In genomic region chr17:46002311-46002972, GRCh38 we compare ENCODE assay signal across 8 cellular contexts. TPM values are rescaled to one million over a fixed set of nuclear protein-coding genes. Genes with fewer than 3 reads are reported as not detected.
DNase-seq lines count a peak whose midpoint lies in the region; ATAC-seq, FAIRE-seq and TF ChIP-seq lines count a peak whose summit lies in the region.

No MANE protein-coding gene starts in this region.

- no peak overlapping the region for H3K4me3 Mint-ChIP-seq in activated B cell treated with CpG ODN at 0.5 μM for 24 hours

- intact Hi-C loops in activated B cell treated with CpG ODN at 0.5 μM for 24 hours (cut with micrococcal nuclease) = loop anchor here (2.0 to 5.0 kb wide), 4 partner anchors 24 to 210 kb away; partner anchors contain the start of gene KANSL1
- intact Hi-C loops in kidney (cut with DNase I) = loop anchor here (10.0 kb wide), 1 partner anchor 202 kb away; no protein-coding TSS in a partner anchor

- DNase-seq in AG09319 (ENCODE audit: extremely low read depth, low read depth) (peak; percentile 18), NCI-H2196 (lab: John Stamatoyannopoulos, UW; ENCODE audit: unreplicated experiment) (peak; percentile 67), activated B cell treated with CpG ODN at 0.5 μM for 24 hours (peak; percentile 60), bronchial epithelial cell (ENCODE audit: low read depth) (peak; percentile 24), kidney (no peak)
- peak; percentile 69 for DNase-seq in stimulated activated CD4-positive, alpha-beta T cell treated with anti-CD3 and anti-CD28 coated beads, Interleukin-1b, Interleukin-23, amount 100 ng/mL, for 48 hours

- peaks cover 2% of the 10 kb centered on the region for H3K4me1 Mint-ChIP-seq in activated B cell treated with CpG ODN at 0.5 μM for 24 hours

- POLR2A ChIA-PET in activated B cell treated with CpG ODN at 0.5 μM for 24 hours (lab: Charles Lee) = interaction anchor here (1.9 kb wide), 1 partner anchor 18 kb away, joined by 4 read pairs; no protein-coding TSS in a partner anchor

- H3K4me3 ChIP-seq in bronchial epithelial cell (ENCODE audit: low read depth, low read length) (no peak overlapping the region), kidney (ENCODE audit: low read length in 2 of 2) (no peak overlapping the region)

- H3K36me3 ChIP-seq in bronchial epithelial cell (ENCODE audit: control insufficient read depth, insufficient read depth, low read length) (no peaks in the 10 kb centered on the region), kidney (ENCODE audit: control insufficient read depth in 1 of 2, insufficient read depth in 2 of 2, low read length in 2 of 2) (no peaks in the 10 kb centered on the region)

- no peak overlapping the region for H3K27ac Mint-ChIP-seq in activated B cell treated with CpG ODN at 0.5 μM for 24 hours

- no peaks in the 10 kb centered on the region for H3K9me3 Mint-ChIP-seq in activated B cell treated with CpG ODN at 0.5 μM for 24 hours

- no peaks in the 10 kb centered on the region for H3K36me3 Mint-ChIP-seq in activated B cell treated with CpG ODN at 0.5 μM for 24 hours (ENCODE audit: low read depth)

- H3K27me3 Mint-ChIP-seq in activated B cell treated with CpG ODN at 0.5 μM for 24 hours = no peaks in the 10 kb centered on the region

- H3K9ac ChIP-seq in kidney (ENCODE audit: low read length in 2 of 2) = no peak overlapping the region

- ATAC-seq in GM21381 (IDR thresholded peaks at IDR 0.05; ENCODE audit: unreplicated experiment) (peak; percentile 57), activated B cell treated with CpG ODN at 0.5 μM for 24 hours (ENCODE audit: low read depth) (peak; percentile 95), HG03196 (IDR thresholded peaks at IDR 0.05; ENCODE audit: unreplicated experiment) (no peak)

- FAIRE-seq in bronchial epithelial cell (lab: Jason Lieb, UNC) (no peak), kidney (lab: Jason Lieb, UNC) (no peak)

- H3K27ac ChIP-seq in kidney (ENCODE audit: low read depth in 2 of 2, low read length in 2 of 2) = no peak overlapping the region

- no peaks in the 10 kb centered on the region for H3K27me3 ChIP-seq in bronchial epithelial cell (ENCODE audit: control insufficient read depth, insufficient read depth, low read length)

- CTCF ChIA-PET in activated B cell treated with CpG ODN at 0.5 μM for 24 hours (lab: Charles Lee) = interaction anchor here (0.6 to 7.4 kb wide), 11 partner anchors 12 to 284 kb away, joined by 3 to 67 read pairs (median 6); partner anchors contain the start of gene KANSL1

- TF ChIP-seq CTCF in AG09319 (IDR thresholded peaks at IDR 0.05; ENCODE audit: low read depth, low read length) = peak; percentile 86
- TF ChIP-seq CTCF in activated B cell treated with CpG ODN at 0.5 μM for 24 hours (IDR thresholded peaks at IDR 0.05) = peak; percentile 74
- peak; percentile 86 for TF ChIP-seq CTCF in bronchial epithelial cell (IDR thresholded peaks at IDR 0.05; ENCODE audit: insufficient read depth, low read length, severe bottlenecking)
- peak; percentile 96 for TF ChIP-seq CTCF in kidney (IDR thresholded peaks at IDR 0.05; ENCODE audit: borderline replicate concordance, extremely low read depth, insufficient read depth)

- peaks cover 0 to 3% of the 10 kb centered on the region in 2 donors for H3K4me1 ChIP-seq in kidney (ENCODE audit: control insufficient read depth in 1 of 2, insufficient read depth in 1 of 2, low read depth in 1 of 2, low read length in 2 of 2)

- H3K9me3 ChIP-seq in kidney (ENCODE audit: control insufficient read depth in 1 of 2, low read length in 2 of 2) = no peaks in the 10 kb centered on the region

RNA-seq across cellular contexts. Expression of gene STH, which starts 3.4 kb away (rescaled TPM):
- not detected in 2 replicates for total RNA-seq in activated B cell treated with CpG ODN at 0.5 μM for 24 hours
- total RNA-seq in bronchial epithelial cell = not detected in 2 replicates
- total RNA-seq in kidney = not detected
- not detected for polyA plus RNA-seq in kidney (ENCODE audit: insufficient read depth, low read depth, low replicate concordance)
